20 cellular contexts compared by ENCODE assay signal in the genomic region with DNA sequence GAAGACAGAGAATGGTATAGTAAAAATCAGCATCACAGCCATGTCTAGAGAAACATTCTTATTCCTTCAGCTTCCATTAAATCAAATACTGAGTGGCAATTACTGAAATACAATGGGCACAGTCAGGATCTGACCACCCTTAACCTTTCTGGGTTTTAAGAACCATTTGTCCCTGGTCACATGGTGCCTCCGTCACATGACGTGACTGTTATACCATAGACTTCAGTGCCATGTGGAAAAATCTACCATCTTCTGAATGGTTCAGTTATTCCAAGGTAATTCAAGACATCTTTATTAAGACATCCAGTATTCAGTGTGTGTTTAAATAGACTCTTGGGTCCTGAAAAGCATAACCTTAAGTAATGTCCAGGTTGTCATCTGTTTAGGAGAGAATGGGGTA.
DNase-seq lines count a peak whose midpoint lies in the region; ATAC-seq, FAIRE-seq and TF ChIP-seq lines count a peak whose summit lies in the region.
"Had no signal": no experiment of that assay in that cellular context is flagged by ENCODE, and none has a peak within 500 bp of the region (broad histone marks: within the 10 kb centered on the region; RNA-seq: fewer than 3 reads in every experiment).

No MANE protein-coding gene starts in this region.

- TF ChIP-seq CTCF in MCF 10A (IDR thresholded peaks at IDR 0.05; ENCODE audit: unreplicated experiment) (no peak), breast epithelium (IDR thresholded peaks at IDR 0.05) (no peak), mammary epithelial cell (conservative IDR thresholded peaks at IDR 0.05 in 1 of 2, IDR thresholded peaks at IDR 0.05 in 1 of 2; ENCODE audit: extremely low read depth in 1 of 2, insufficient read depth in 1 of 2, low read depth in 1 of 2, low read length in 2 of 2) (no peak), keratinocyte (optimal IDR thresholded peaks at IDR 0.05 in 1 of 3, IDR thresholded peaks at IDR 0.05 in 1 of 3, conservative IDR thresholded peaks at IDR 0.05 in 1 of 3; ENCODE audit: extremely low read depth in 1 of 3, insufficient read depth in 2 of 3, low read length in 3 of 3) (no peak)

- H3K36me3 ChIP-seq in breast epithelium (no peaks in the 10 kb centered on the region), mammary epithelial cell (ENCODE audit: insufficient read depth, low read length) (no peaks in the 10 kb centered on the region), keratinocyte (ENCODE audit: control insufficient read depth in 2 of 2, extremely low read depth in 1 of 2, insufficient read depth in 2 of 2, low read length in 2 of 2) (no peaks in the 10 kb centered on the region)

- no peaks in the 10 kb centered on the region for H3K9me1 ChIP-seq in keratinocyte (ENCODE audit: control insufficient read depth, extremely low read depth, insufficient read depth, low read length)

- no peak overlapping the region for H3K9ac ChIP-seq in mammary epithelial cell (ENCODE audit: insufficient read depth, low read length)
- no peak overlapping the region for H3K9ac ChIP-seq in keratinocyte (ENCODE audit: control insufficient read depth, extremely low read depth, insufficient read depth, low read length)

- H4K20me1 ChIP-seq in mammary epithelial cell (ENCODE audit: insufficient read depth, low read length) (no peaks in the 10 kb centered on the region), keratinocyte (ENCODE audit: control insufficient read depth, extremely low read depth, insufficient read depth, low read length) (no peaks in the 10 kb centered on the region)

- H3K4me3 ChIP-seq in breast epithelium (no peak overlapping the region), mammary epithelial cell (replicated peaks in 1 of 3; ENCODE audit: insufficient read depth in 1 of 3, low read depth in 2 of 3, low read length in 3 of 3) (no peak overlapping the region), keratinocyte (ENCODE audit: control insufficient read depth in 2 of 3, extremely low read depth in 1 of 3, insufficient read depth in 2 of 3, low read depth in 1 of 3, low read length in 3 of 3) (no peak overlapping the region)
- H3K4me3 ChIP-seq: GM23338 had no signal

- FAIRE-seq in keratinocyte (lab: Jason Lieb, UNC): peak; percentile 44
- FAIRE-seq: D721Med, GM12892, GM18507, HepG2 had no signal

- peak overlapping the region; percentile 59 for H3K27ac Mint-ChIP-seq in MCF 10A (ENCODE audit: low read depth, unreplicated experiment)
- H3K27ac Mint-ChIP-seq: CD4-positive, alpha-beta T cell; GM23338; HFFc6; IgD-negative memory B cell had no signal

- POLR2A ChIA-PET in MCF 10A (lab: Yijun Ruan, JAX): no interaction called here

- H3K4me2 ChIP-seq in mammary epithelial cell (ENCODE audit: insufficient read depth, low read depth, low read length) (peak overlapping the region; percentile 63), keratinocyte (ENCODE audit: control insufficient read depth, extremely low read depth, insufficient read depth, low read depth, low read length) (no peak overlapping the region)
- H3K4me2 ChIP-seq: GM23338 had no signal

- BruUV-seq in MCF 10A (replicated peaks; lab: Mats Ljungman, UMichigan) (no TSS peak), mammary epithelial cell (replicated peaks; lab: Mats Ljungman, UMichigan) (no TSS peak)

- no peaks in the 10 kb centered on the region for H3K36me3 Mint-ChIP-seq in MCF 10A (ENCODE audit: insufficient read depth, unreplicated experiment)
- H3K36me3 Mint-ChIP-seq: IgD-negative memory B cell had no signal

- H3K9me3 Mint-ChIP-seq in MCF 10A (ENCODE audit: unreplicated experiment): no peaks in the 10 kb centered on the region
- H3K9me3 Mint-ChIP-seq: GM23338, HFFc6 had no signal

- H3K27me3 ChIP-seq in breast epithelium: no peaks in the 10 kb centered on the region
- no peaks in the 10 kb centered on the region for H3K27me3 ChIP-seq in mammary epithelial cell (ENCODE audit: insufficient read depth, low read length)
- H3K27me3 ChIP-seq in keratinocyte (ENCODE audit: control insufficient read depth, extremely low read depth, insufficient read depth, low read length): no peaks in the 10 kb centered on the region

- no peak for TF ChIP-seq POLR2A in breast epithelium (IDR thresholded peaks at IDR 0.05)

- CTCF ChIA-PET in MCF 10A (lab: Yijun Ruan, JAX): no interaction called here
- CTCF ChIA-PET in mammary epithelial cell (lab: Charles Lee; ENCODE audit: low non-redundant PET): no interaction called here

- H2AFZ ChIP-seq in mammary epithelial cell (ENCODE audit: low read depth, low read length) (peak overlapping the region; percentile 26), keratinocyte (ENCODE audit: control insufficient read depth, low read length) (no peak overlapping the region)
- H2AFZ ChIP-seq: GM23338 had no signal

- dilution Hi-C loops in mammary epithelial cell (cut with HindIII; ENCODE audit: low sequenced_read_pairs): no loop called here
- dilution Hi-C loops in keratinocyte (cut with MboI; ENCODE audit: extremely low pct_ligation_motif_present, low sequenced_read_pairs): no loop called here

- WGBS in mammary epithelial cell (ENCODE audit: low coverage, missing lambda C conversion rate): 100% methylated on average over 2 of the region's 2 CpGs

- in situ Hi-C loops in mammary epithelial cell (cut with MboI; ENCODE audit: low sequenced_read_pairs in 2 of 2): no loop called here

- H3K79me2 ChIP-seq in mammary epithelial cell (ENCODE audit: insufficient read depth, low read length) (no peaks in the 10 kb centered on the region), keratinocyte (ENCODE audit: control insufficient read depth, insufficient read depth, low read length) (no peaks in the 10 kb centered on the region)

- DNase-seq in MCF 10A (ENCODE audit: unreplicated experiment) (no peak), breast epithelium (ENCODE audit: low spot score in 2 of 2) (no peak), mammary epithelial cell (no peak), keratinocyte (ENCODE audit: low read depth, low spot score) (no peak), cardiac septum (ENCODE audit: low spot score) (no peak)
- DNase-seq: ACHN; Caco-2; CD4-positive, alpha-beta T cell; GDM1; H7; HFFc6 had no signal

- H3K27me3 Mint-ChIP-seq in MCF 10A (ENCODE audit: insufficient read depth, unreplicated experiment): no peaks in the 10 kb centered on the region
- H3K27me3 Mint-ChIP-seq: CD4-positive, alpha-beta T cell; IgD-negative memory B cell had no signal

- peaks cover 9% of the 10 kb centered on the region for H3K4me1 Mint-ChIP-seq in MCF 10A (ENCODE audit: insufficient read depth, unreplicated experiment)
- H3K4me1 Mint-ChIP-seq: IgD-negative memory B cell had no signal

- no peak overlapping the region for H3K27ac ChIP-seq in breast epithelium
- no peak overlapping the region for H3K27ac ChIP-seq in mammary epithelial cell (ENCODE audit: insufficient read depth, low read depth, low read length)
- no peak overlapping the region for H3K27ac ChIP-seq in keratinocyte (ENCODE audit: control insufficient read depth, insufficient read depth, low read length)
- H3K27ac ChIP-seq: C4-2B had no signal

- ATAC-seq in HG03354 (IDR thresholded peaks at IDR 0.05; ENCODE audit: poor library complexity, severe bottlenecking, unreplicated experiment): no peak
- ATAC-seq: GM23338, HCT116, HepG2 had no signal

- no peak overlapping the region for H3K4me3 Mint-ChIP-seq in MCF 10A (ENCODE audit: unreplicated experiment)
- H3K4me3 Mint-ChIP-seq: CD4-positive, alpha-beta T cell; GM23338; HFFc6; IgD-negative memory B cell had no signal

- intact Hi-C loops in MCF 10A (cut with micrococcal nuclease): no loop called here
- intact Hi-C loops in breast epithelium (cut with DNase I; ENCODE audit: low total_unique reads): no loop called here
- intact Hi-C loops in mammary epithelial cell (cut with micrococcal nuclease): loop anchor here (10.0 kb wide), 1 partner anchor 558 kb away; the partner anchor contains the start of gene FLRT2
- intact Hi-C loops in cardiac septum (cut with DNase I): no loop called here

- H3K9me3 ChIP-seq in breast epithelium (no peaks in the 10 kb centered on the region), mammary epithelial cell (replicated peaks; ENCODE audit: insufficient read depth, low read length) (no peaks in the 10 kb centered on the region), keratinocyte (ENCODE audit: control insufficient read depth, low read depth, low read length) (no peaks in the 10 kb centered on the region)
- H3K9me3 ChIP-seq: Caco-2 had no signal

- H3K4me1 ChIP-seq in breast epithelium: no peaks in the 10 kb centered on the region
- peaks cover 16% of the 10 kb centered on the region for H3K4me1 ChIP-seq in mammary epithelial cell (ENCODE audit: insufficient read depth, low read length)
- H3K4me1 ChIP-seq in keratinocyte (ENCODE audit: control insufficient read depth, extremely low read depth, insufficient read depth, low read length): peaks cover 13% of the 10 kb centered on the region
- H3K4me1 ChIP-seq: Caco-2 had no signal
